1 cellular context compared by ENCODE assay signal in the genomic region with DNA sequence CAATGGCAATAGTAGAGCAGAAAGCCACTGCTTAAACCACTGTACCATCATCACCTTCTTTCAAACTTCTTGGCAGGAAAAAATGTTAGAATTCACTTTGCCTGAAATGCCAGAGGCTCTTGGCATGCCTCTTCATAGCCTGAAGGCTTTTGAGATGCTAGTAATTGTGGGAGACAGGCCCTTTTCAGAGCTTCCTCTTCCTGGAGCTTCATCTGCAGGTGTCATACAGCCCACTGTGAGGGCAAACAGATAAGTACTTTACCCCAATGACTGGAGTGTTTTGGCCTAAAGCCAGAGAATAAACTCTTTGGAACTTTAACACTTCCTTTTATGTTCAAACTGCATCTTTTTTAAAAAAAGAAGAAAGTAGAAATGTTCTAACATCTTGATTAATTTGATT.
TF ChIP-seq lines count a peak whose summit lies in the region.

No MANE protein-coding gene starts in this region.

TF ChIP-seq in H1, 55 proteins besides CTCF, POLR2A, EP300 and RAD21:
- no peak for TF ChIP-seq YY1 (IDR thresholded peaks at IDR 0.05; ENCODE audit: low read depth, low read length)
- no peak for TF ChIP-seq E2F6 (IDR thresholded peaks at IDR 0.05)
- TF ChIP-seq CEBPB (IDR thresholded peaks at IDR 0.05; ENCODE audit: low read depth, low read length) = no peak
- peak; percentile 49 for TF ChIP-seq NANOG (IDR thresholded peaks at IDR 0.05; ENCODE audit: insufficient read depth, low read depth, low read length, poor library complexity, severe bottlenecking)
- TF ChIP-seq HDAC2 (IDR thresholded peaks at IDR 0.05; ENCODE audit: borderline replicate concordance in 1 of 2, low read depth in 2 of 2, low read length in 2 of 2) = peak in 1 of 2 experiments; percentile 79; a peak in 1 of 4 replicates
- 0 out of 2 replicates have a peak, but pooled peaks have one; percentile 44 for TF ChIP-seq TCF12 (IDR thresholded peaks at IDR 0.05; ENCODE audit: low read depth, low read length)
